In genomic region chr11:54558407-54558806, GRCh38 we compare ENCODE assay signal across 14 cellular contexts. TPM values are rescaled to one million over a fixed set of nuclear protein-coding genes. Genes with fewer than 3 reads are reported as not detected.
DNase-seq lines count a peak whose midpoint lies in the region; TF ChIP-seq lines count a peak whose summit lies in the region.
"Had no signal": no experiment of that assay in that cellular context is flagged by ENCODE, and none has a peak within 500 bp of the region (broad histone marks: within the 10 kb centered on the region; RNA-seq: fewer than 3 reads in every experiment).

No MANE protein-coding gene starts in this region.

- DNase-seq in DMS53 (lab: John Stamatoyannopoulos, UW) (peak; percentile 14), DMS53 treated with DMSO at 0.1 percent for 48 hours (lab: John Stamatoyannopoulos, UW; ENCODE audit: unreplicated experiment) (no peak), OCI-LY7 (ENCODE audit: low spot score) (peak; percentile 3), choroid plexus epithelial cell (ENCODE audit: low read depth) (peak; percentile 1), ascending aorta (ENCODE audit: low spot score in 2 of 2) (no peak), GF-D8 (lab: John Stamatoyannopoulos, UW) (no peak), NCI-H82 treated with DMSO at 0.1 percent for 48 hours (lab: John Stamatoyannopoulos, UW; ENCODE audit: unreplicated experiment) (no peak)
- DNase-seq: CD8-positive, alpha-beta T cell; COR-L47; DMS153; GOT3; H9 had no signal

- CTCF ChIA-PET in OCI-LY7 (lab: Charles Lee; ENCODE audit: unreplicated experiment): no interaction called here

- no peak overlapping the region for H3K4me3 ChIP-seq in OCI-LY7 (ENCODE audit: low read depth, low read length, poor library complexity, severe bottlenecking)
- no peak overlapping the region for H3K4me3 ChIP-seq in choroid plexus epithelial cell (ENCODE audit: low read depth, low read length)
- no peak overlapping the region for H3K4me3 ChIP-seq in ascending aorta

- H3K9me2 ChIP-seq in OCI-LY7 (ENCODE audit: insufficient read depth, low read length): no peaks in the 10 kb centered on the region

- H3K27ac ChIP-seq in OCI-LY7 (ENCODE audit: low read depth, low read length, poor library complexity, severe bottlenecking): no peak overlapping the region
- H3K27ac ChIP-seq in ascending aorta: no peak overlapping the region
- H3K27ac ChIP-seq: 22Rv1 had no signal

- 0 out of 2 replicates have a peak, but pooled peaks cover 5% of the 10 kb centered on the region for H3K9me3 ChIP-seq in OCI-LY7 (ENCODE audit: low read length)
- H3K9me3 ChIP-seq in ascending aorta: peaks cover 4 to 20% of the 10 kb centered on the region in 2 donors

- H3K4me2 ChIP-seq in OCI-LY7 (ENCODE audit: low read length): no peak overlapping the region

- H4K20me1 ChIP-seq in OCI-LY7 (ENCODE audit: insufficient read depth, low read length): no peaks in the 10 kb centered on the region

- no peaks in the 10 kb centered on the region for H3K27me3 ChIP-seq in ascending aorta

- H3K36me3 ChIP-seq in OCI-LY7 (ENCODE audit: insufficient read depth, low read length): no peaks in the 10 kb centered on the region
- no peaks in the 10 kb centered on the region for H3K36me3 ChIP-seq in ascending aorta

- H3K4me1 ChIP-seq in OCI-LY7 (ENCODE audit: insufficient read depth, low read length, poor library complexity, severe bottlenecking) (no peaks in the 10 kb centered on the region), ascending aorta (no peaks in the 10 kb centered on the region)

- no TSS peak for BruUV-seq in OCI-LY7 (replicated peaks; lab: Mats Ljungman, UMichigan)

- H3K79me2 ChIP-seq in OCI-LY7 (ENCODE audit: insufficient read depth, low read depth, low read length): no peaks in the 10 kb centered on the region

- POLR2A ChIA-PET in OCI-LY7 (lab: Charles Lee): no interaction called here

- intact Hi-C loops in OCI-LY7 (cut with micrococcal nuclease; ENCODE audit: unreplicated experiment) (no loop called here), ascending aorta (cut with DNase I) (no loop called here)

- no peak for TF ChIP-seq CTCF in OCI-LY7 (conservative IDR thresholded peaks at IDR 0.05; ENCODE audit: low read length)
- TF ChIP-seq CTCF in choroid plexus epithelial cell (conservative IDR thresholded peaks at IDR 0.05; ENCODE audit: low read depth, low read length): no peak
- no peak for TF ChIP-seq CTCF in ascending aorta (IDR thresholded peaks at IDR 0.05)

- no peak overlapping the region for H2AFZ ChIP-seq in OCI-LY7 (ENCODE audit: low read length)

RNA-seq across cellular contexts. Expression of gene OR4C46, which starts 45.4 kb away (rescaled TPM):
- not detected in 2 replicates for total RNA-seq in OCI-LY7 (2014; rRNA removed; shearing (Covaris generic))
- not detected in 2 replicates for total RNA-seq in OCI-LY7 (2022)
- total RNA-seq in ascending aorta: not detected
- total RNA-seq: A673; CD8-positive, alpha-beta T cell; H9 had no signal

Comparison
In these comparisons a context has a peak if more than half of its experiments do, and no peak if none do; other contexts are left out.
1. DNase-seq: peak in DMS53 (single experiment), OCI-LY7 (single experiment) and choroid plexus epithelial cell (single experiment); none in DMS53 treated with DMSO at 0.1 percent for 48 hours (single experiment), ascending aorta (0 of 2), GF-D8 (single experiment) and NCI-H82 treated with DMSO at 0.1 percent for 48 hours (single experiment).